Comparison of ENCODE assay signal across 7 cellular contexts in the genomic region with DNA sequence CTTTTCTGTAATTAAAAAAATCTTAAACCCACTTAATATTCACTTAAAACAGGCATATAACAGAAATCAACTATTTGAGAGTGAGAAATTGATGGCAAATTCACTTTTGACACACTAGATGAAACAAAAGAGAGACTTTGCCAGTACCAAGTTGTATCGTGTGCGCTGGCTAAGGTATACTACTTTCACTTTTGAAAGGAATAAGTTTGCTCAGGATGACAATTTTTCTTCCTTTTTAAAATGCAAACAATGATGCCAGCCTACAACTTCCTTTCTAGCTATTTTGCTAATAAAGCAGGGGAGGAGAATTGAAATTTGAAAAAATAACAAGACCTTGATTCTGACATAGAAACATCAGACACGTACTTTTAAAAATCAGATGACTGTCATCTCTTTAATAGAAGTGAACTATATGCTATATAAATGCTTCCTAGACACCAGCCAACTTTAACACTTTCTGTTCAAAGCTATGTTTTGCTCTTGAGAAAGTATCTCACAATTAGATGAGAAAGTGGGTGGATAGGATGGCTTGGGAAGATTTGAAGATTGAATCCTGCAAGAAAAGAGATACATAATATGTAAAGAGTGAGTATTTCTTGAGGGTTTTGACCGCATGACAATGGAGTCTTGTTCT. TPM values are rescaled to one million over a fixed set of nuclear protein-coding genes. Genes with fewer than 3 reads are reported as not detected.
A peak's percentile ranks its signal among the peaks of the same experiment; 100 is the strongest.
DNase-seq lines count a peak whose midpoint lies in the region; ATAC-seq and TF ChIP-seq lines count a peak whose summit lies in the region.

No MANE protein-coding gene starts in this region.

- peaks cover 24% of the 10 kb centered on the region for H3K27me3 Mint-ChIP-seq in T-helper 17 cell

- H3K4me1 Mint-ChIP-seq in T-helper 17 cell = peaks cover 17% of the 10 kb centered on the region

- peak overlapping the region; percentile 54 for H3K27ac Mint-ChIP-seq in T-helper 17 cell

- no peaks in the 10 kb centered on the region for H3K9me3 ChIP-seq in T-helper 17 cell (ENCODE audit: control insufficient read depth, low read length, poor library complexity, severe bottlenecking)

- peak overlapping the region; percentile 45 for H3K4me3 Mint-ChIP-seq in T-helper 17 cell

- intact Hi-C loops in left colon (cut with DNase I, micrococcal nuclease) = no loop called here

- no peak for DNase-seq in Jurkat, Clone E6-1 (ENCODE audit: low read depth, low spot score)
- no peak for DNase-seq in T-helper 17 cell
- no peak for DNase-seq in fibroblast of pulmonary artery (ENCODE audit: low read depth)
- DNase-seq in GDM1 (lab: John Stamatoyannopoulos, UW) = no peak
- DNase-seq in NCI-H2081 (lab: John Stamatoyannopoulos, UW) = no peak
- DNase-seq in left colon = no peak

- peak overlapping the region in 18 of 21 experiments; percentile 2 to 78 (median 42) for H3K27ac ChIP-seq in skin epidermis

- ATAC-seq in T-helper 17 cell = no peak
- no peak for ATAC-seq in left colon

- no peak for TF ChIP-seq CTCF in fibroblast of pulmonary artery (IDR thresholded peaks at IDR 0.05; ENCODE audit: low read length, missing control alignments)

- H3K4me3 ChIP-seq in Jurkat, Clone E6-1 (ENCODE audit: low read length) = peak overlapping the region; percentile 36
- H3K4me3 ChIP-seq in fibroblast of pulmonary artery (replicated peaks; ENCODE audit: low read depth, low read length) = peak overlapping the region; percentile 56
- H3K4me3 ChIP-seq in skin epidermis = peak overlapping the region; percentile 7 to 26 (median 16)

- H3K36me3 Mint-ChIP-seq in T-helper 17 cell (ENCODE audit: low read depth) = no peaks in the 10 kb centered on the region

RNA-seq across cellular contexts. Expression of a gene that starts 41.6 kb away (rescaled TPM):
- polyA plus RNA-seq in Jurkat, Clone E6-1 (2012; ENCODE audit: insufficient read depth, insufficient read length) = not detected
- total RNA-seq in T-helper 17 cell (not detected), left colon (not detected)
